ENCODE assay signal across 18 cellular contexts in the genomic region with DNA sequence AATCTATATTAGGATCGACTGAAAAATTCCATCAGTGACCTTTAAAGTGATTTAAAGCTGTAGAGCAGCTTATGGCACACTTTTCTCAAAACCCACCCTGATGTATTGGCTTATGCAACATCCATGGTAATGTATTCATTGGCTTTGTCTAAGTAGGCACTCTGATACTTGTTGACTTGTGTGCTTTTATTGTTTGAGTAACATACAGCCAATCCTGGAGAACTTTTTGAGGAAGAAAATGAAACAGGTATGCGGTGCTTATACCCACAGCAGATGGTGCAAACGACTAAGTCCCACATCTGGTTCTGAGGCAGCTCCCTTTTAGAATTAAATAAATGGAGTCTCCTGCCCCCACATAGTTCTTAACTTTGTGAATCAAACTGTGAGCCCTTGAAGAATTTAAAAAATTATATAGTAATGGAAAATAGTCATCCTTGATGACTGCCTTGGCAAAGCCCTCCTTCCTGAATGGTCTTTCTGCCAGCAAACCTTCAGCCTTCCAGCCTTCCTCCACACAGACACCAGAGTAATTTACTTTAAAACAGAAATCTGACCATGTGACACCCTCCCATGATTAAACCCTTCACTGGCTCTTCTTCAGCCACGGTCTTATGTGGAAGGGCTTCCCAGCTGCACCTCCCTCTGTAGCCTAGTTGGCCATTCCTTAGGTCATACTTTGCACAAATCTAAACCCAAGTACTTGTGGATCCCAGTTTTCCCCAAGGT.
DNase-seq lines count a peak whose midpoint lies in the region; ATAC-seq, FAIRE-seq and TF ChIP-seq lines count a peak whose summit lies in the region.
"Had no signal": no experiment of that assay in that cellular context is flagged by ENCODE, and none has a peak within 500 bp of the region (broad histone marks: within the 10 kb centered on the region; RNA-seq: fewer than 3 reads in every experiment).

No MANE protein-coding gene starts in this region.

- H3K36me3 ChIP-seq in astrocyte (ENCODE audit: insufficient read depth, low read length) (peaks cover 63% of the 10 kb centered on the region), heart left ventricle (peaks cover 0 to 99% (median 51%) of the 10 kb centered on the region in 9 donors), gastrocnemius medialis (peaks cover 0 to 35% of the 10 kb centered on the region in 2 donors)
- H3K36me3 ChIP-seq: cardiac muscle cell had no signal

- no peaks in the 10 kb centered on the region for H3K27me3 Mint-ChIP-seq in astrocyte (ENCODE audit: low read depth, unreplicated experiment)
- H3K27me3 Mint-ChIP-seq in activated T-helper 1 cell treated with anti-CD3 and anti-CD28 coated beads, Interleukin-12 subunit alpha, Interleukin-12 subunit beta, Interleukin-2, Interleukin-4 antibody, amounts not matched to agents 30 ng/mL and 10 ng/mL and 1 ng/mL, durations not matched to agents 14 hours and 24 hours and 36 hours (ENCODE audit: insufficient read depth) = peaks cover 3% of the 10 kb centered on the region

- H3K4me1 ChIP-seq in astrocyte (ENCODE audit: insufficient read depth, low read length) (peaks cover 9% of the 10 kb centered on the region), heart left ventricle (peaks cover 8 to 28% (median 16%) of the 10 kb centered on the region in 12 donors), gastrocnemius medialis (peaks cover 16 to 17% of the 10 kb centered on the region in 2 donors)

- ATAC-seq in heart left ventricle (peak in 3 of 4 donors; percentile 5 to 26 (median 17)), gastrocnemius medialis (no peak), HG03025 (IDR thresholded peaks at IDR 0.05; ENCODE audit: low FRiP score, unreplicated experiment) (no peak)

- TF ChIP-seq POLR2A in heart left ventricle (IDR thresholded peaks at IDR 0.05) = no peak
- no peak for TF ChIP-seq POLR2A in gastrocnemius medialis (IDR thresholded peaks at IDR 0.05)

- no peaks in the 10 kb centered on the region for H3K9me3 Mint-ChIP-seq in astrocyte (ENCODE audit: unreplicated experiment)
- no peaks in the 10 kb centered on the region for H3K9me3 Mint-ChIP-seq in activated T-helper 1 cell treated with anti-CD3 and anti-CD28 coated beads, Interleukin-12 subunit alpha, Interleukin-12 subunit beta, Interleukin-2, Interleukin-4 antibody, amounts not matched to agents 30 ng/mL and 10 ng/mL and 1 ng/mL, durations not matched to agents 14 hours and 24 hours and 36 hours

- H3K27ac ChIP-seq in astrocyte (ENCODE audit: low read depth, low read length) (peak overlapping the region; percentile 22), heart left ventricle (peak overlapping the region in 11 of 12 donors; percentile 31 to 76 (median 55)), gastrocnemius medialis (peak overlapping the region; percentile 73 to 94 (median 87))
- H3K27ac ChIP-seq: cardiac muscle cell had no signal

- intact Hi-C loops in heart left ventricle (cut with DNase I) (loop anchor here in 5 of 10 donors (1.0 to 10.0 kb wide), 4 partner anchors 20 to 121 kb away; a partner anchor contains a TSS), gastrocnemius medialis (cut with DNase I; ENCODE audit: low total_unique reads) (loop anchor here (5.0 kb wide), 2 partner anchors 42 to 118 kb away; a partner anchor contains a TSS)
- intact Hi-C loops in activated T-helper 1 cell treated with anti-CD3 and anti-CD28 coated beads, Interleukin-12 subunit alpha, Interleukin-12 subunit beta, Interleukin-2, Interleukin-4 antibody, amounts not matched to agents 30 ng/mL and 10 ng/mL and 1 ng/mL, durations not matched to agents 14 hours and 24 hours and 36 hours (cut with micrococcal nuclease) = no loop called here

- H3K4me3 Mint-ChIP-seq in astrocyte (ENCODE audit: unreplicated experiment) = no peak overlapping the region
- no peak overlapping the region for H3K4me3 Mint-ChIP-seq in activated T-helper 1 cell treated with anti-CD3 and anti-CD28 coated beads, Interleukin-12 subunit alpha, Interleukin-12 subunit beta, Interleukin-2, Interleukin-4 antibody, amounts not matched to agents 30 ng/mL and 10 ng/mL and 1 ng/mL, durations not matched to agents 14 hours and 24 hours and 36 hours
- H3K4me3 Mint-ChIP-seq: CD14-positive monocyte had no signal

- no peak overlapping the region for H3K4me2 ChIP-seq in astrocyte (ENCODE audit: low read length)

- no peak overlapping the region for H3K27ac Mint-ChIP-seq in astrocyte (ENCODE audit: unreplicated experiment)
- H3K27ac Mint-ChIP-seq in activated T-helper 1 cell treated with anti-CD3 and anti-CD28 coated beads, Interleukin-12 subunit alpha, Interleukin-12 subunit beta, Interleukin-2, Interleukin-4 antibody, amounts not matched to agents 30 ng/mL and 10 ng/mL and 1 ng/mL, durations not matched to agents 14 hours and 24 hours and 36 hours = no peak overlapping the region

- TF ChIP-seq CTCF in astrocyte (IDR thresholded peaks at IDR 0.05; ENCODE audit: insufficient read depth, low read depth, low read length) (no peak), heart left ventricle (IDR thresholded peaks at IDR 0.05) (no peak), gastrocnemius medialis (IDR thresholded peaks at IDR 0.05 in 4 of 5, conservative IDR thresholded peaks at IDR 0.05 in 1 of 5) (no peak)

- peaks cover 17% of the 10 kb centered on the region for H3K4me1 Mint-ChIP-seq in astrocyte (ENCODE audit: low read depth, unreplicated experiment)
- no peaks in the 10 kb centered on the region for H3K4me1 Mint-ChIP-seq in activated T-helper 1 cell treated with anti-CD3 and anti-CD28 coated beads, Interleukin-12 subunit alpha, Interleukin-12 subunit beta, Interleukin-2, Interleukin-4 antibody, amounts not matched to agents 30 ng/mL and 10 ng/mL and 1 ng/mL, durations not matched to agents 14 hours and 24 hours and 36 hours (ENCODE audit: low read depth)

- DNase-seq in EH (ENCODE audit: low read depth) (peak; percentile 79), astrocyte (ENCODE audit: low read depth) (peak; percentile 89), heart left ventricle (no peak), gastrocnemius medialis (no peak), OCI-M1 (lab: John Stamatoyannopoulos, UW) (no peak), ACHN (no peak)
- no peak for DNase-seq in activated T-helper 1 cell treated with anti-CD3 and anti-CD28 coated beads, Interleukin-12 subunit alpha, Interleukin-12 subunit beta, Interleukin-2, Interleukin-4 antibody, amounts not matched to agents 30 ng/mL and 10 ng/mL and 1 ng/mL, durations not matched to agents 14 hours and 24 hours and 36 hours (ENCODE audit: low spot score)
- DNase-seq: activated CD4-positive, alpha-beta T cell treated with anti-CD3 and anti-CD28 coated beads, Interleukin-2, amount 50 U/mL, for 1 hour; activated effector memory CD4-positive, alpha-beta T cell treated with anti-CD3 and anti-CD28 coated beads, Interleukin-2, amount 50 U/mL, for 16 hours; DND-41; NCI-H1417 treated with DMSO at 0.1 percent for 48 hours; NCI-H69; stimulated activated CD8-positive, alpha-beta memory T cell treated with anti-CD3 and anti-CD28 coated beads, Interleukin-4, amount 100 ng/mL, for 48 hours; T-helper 9 cell had no signal

- no peak overlapping the region for H3K4me3 ChIP-seq in astrocyte (ENCODE audit: insufficient read depth, low read depth, low read length)
- no peak overlapping the region for H3K4me3 ChIP-seq in heart left ventricle
- H3K4me3 ChIP-seq in gastrocnemius medialis = no peak overlapping the region
- H3K4me3 ChIP-seq: cardiac muscle cell had no signal

- H3K79me2 ChIP-seq in astrocyte (ENCODE audit: insufficient read depth, low read length) = peaks cover 8% of the 10 kb centered on the region

- H3K9ac ChIP-seq in astrocyte (ENCODE audit: low read length) = no peak overlapping the region

- peaks cover 32% of the 10 kb centered on the region for H4K20me1 ChIP-seq in astrocyte (ENCODE audit: insufficient read depth, low read length)

- H2AFZ ChIP-seq in astrocyte (ENCODE audit: low read depth, low read length) = no peak overlapping the region

- H3K9me3 ChIP-seq in astrocyte (ENCODE audit: insufficient read depth, low read depth, low read length) (no peaks in the 10 kb centered on the region), heart left ventricle (no peaks in the 10 kb centered on the region), gastrocnemius medialis (no peaks in the 10 kb centered on the region)

- in situ Hi-C loops in gastrocnemius medialis (cut with MboI; ENCODE audit: low sequenced_read_pairs in 4 of 4) (no loop called here), ACHN (cut with HindIII; ENCODE audit: low pct_ligation_motif_present, low pct_unique_long_range_greater_than_20kb, low sequenced_read_pairs) (no loop called here)

- no peak for FAIRE-seq in astrocyte (lab: Jason Lieb, UNC)
- FAIRE-seq: GM12891 had no signal

- WGBS in heart left ventricle, 4 donors = 61 to 69% (median 63%) methylated on average over 4 of the region's 4 CpGs

- H3K27me3 ChIP-seq in astrocyte (ENCODE audit: insufficient read depth, low read length) (no peaks in the 10 kb centered on the region), heart left ventricle (no peaks in the 10 kb centered on the region), gastrocnemius medialis (no peaks in the 10 kb centered on the region)
- H3K27me3 ChIP-seq: cardiac muscle cell had no signal

- peaks cover 19% of the 10 kb centered on the region for H3K36me3 Mint-ChIP-seq in astrocyte (ENCODE audit: low read depth, unreplicated experiment)
- no peaks in the 10 kb centered on the region for H3K36me3 Mint-ChIP-seq in activated T-helper 1 cell treated with anti-CD3 and anti-CD28 coated beads, Interleukin-12 subunit alpha, Interleukin-12 subunit beta, Interleukin-2, Interleukin-4 antibody, amounts not matched to agents 30 ng/mL and 10 ng/mL and 1 ng/mL, durations not matched to agents 14 hours and 24 hours and 36 hours (ENCODE audit: low read depth)

Comparison
In these comparisons a context has a peak if more than half of its experiments do, and no peak if none do; other contexts are left out.
1. DNase-seq: peak in EH (single experiment) and astrocyte (single experiment); none in heart left ventricle (0 of 5), gastrocnemius medialis (0 of 2), activated T-helper 1 cell treated with anti-CD3 and anti-CD28 coated beads, Interleukin-12 subunit alpha, Interleukin-12 subunit beta, Interleukin-2, Interleukin-4 antibody, amounts not matched to agents 30 ng/mL and 10 ng/mL and 1 ng/mL, durations not matched to agents 14 hours and 24 hours and 36 hours (single experiment), OCI-M1 (single experiment) and ACHN (single experiment).
2. H3K27ac ChIP-seq: peak in every context shown above with its lines; median percentile 87 in gastrocnemius medialis; 55 in heart left ventricle; 22 in astrocyte.
3. ATAC-seq: peak in heart left ventricle (3 of 4); none in gastrocnemius medialis (0 of 2) and HG03025 (single experiment).